In genomic region chr12:39441963-39442894, GRCh38 we compare ENCODE assay signal across 7 cellular contexts. TPM values are rescaled to one million over a fixed set of nuclear protein-coding genes. Genes with fewer than 3 reads are reported as not detected.
DNase-seq lines count a peak whose midpoint lies in the region; ATAC-seq, FAIRE-seq and TF ChIP-seq lines count a peak whose summit lies in the region.

No MANE protein-coding gene starts in this region.

- no peak for TF ChIP-seq POLR2A in endothelial cell of umbilical vein (IDR thresholded peaks at IDR 0.05; ENCODE audit: low read depth, low read length)

- H3K4me3 ChIP-seq in endothelial cell of umbilical vein (replicated peaks in 1 of 3; ENCODE audit: insufficient read depth in 1 of 3, low read depth in 1 of 3, low read length in 3 of 3) = peak overlapping the region; percentile 78 to 87 (median 84)
- H3K4me3 ChIP-seq in mucosa of rectum (ENCODE audit: low read length in 2 of 2) = peak overlapping the region; percentile 68 to 84

- H3K79me2 ChIP-seq in endothelial cell of umbilical vein (ENCODE audit: control insufficient read depth, insufficient read depth, low read length) = peaks cover 9% of the 10 kb centered on the region

- POLR2A ChIA-PET in endothelial cell of umbilical vein (lab: Charles Lee) = no interaction called here

- peak overlapping the region; percentile 98 for H2AFZ ChIP-seq in endothelial cell of umbilical vein (ENCODE audit: low read depth, low read length)

- H3K4me1 ChIP-seq in endothelial cell of umbilical vein (ENCODE audit: control insufficient read depth, extremely low read depth, insufficient read depth, low read length) = peaks cover 12% of the 10 kb centered on the region
- peaks cover 7 to 15% of the 10 kb centered on the region in 2 donors for H3K4me1 ChIP-seq in mucosa of rectum (ENCODE audit: control insufficient read depth in 2 of 2, insufficient read depth in 2 of 2, low read length in 2 of 2)

- ATAC-seq in GM18867 (IDR thresholded peaks at IDR 0.05; ENCODE audit: unreplicated experiment) (peak; percentile 28), HG02943 (IDR thresholded peaks at IDR 0.05; ENCODE audit: low read depth, unreplicated experiment) (peak; percentile 43)

- H3K4me2 ChIP-seq in endothelial cell of umbilical vein (ENCODE audit: insufficient read depth, low read length) = peak overlapping the region; percentile 98

- H3K9ac ChIP-seq in endothelial cell of umbilical vein (replicated peaks; ENCODE audit: extremely low read depth, insufficient read depth, low read length) (peak overlapping the region; percentile 83), mucosa of rectum (ENCODE audit: low read depth in 1 of 2, low read length in 2 of 2) (peak overlapping the region; percentile 68 to 74)

- CTCF ChIA-PET in endothelial cell of umbilical vein (lab: Charles Lee) = interaction anchor here (1.3 to 1.5 kb wide), 3 partner anchors 10 to 50 kb away, joined by 3 to 6 read pairs (median 3); no protein-coding TSS in a partner anchor

- peak; percentile 37 for FAIRE-seq in endothelial cell of umbilical vein (lab: Jason Lieb, UNC)

- H3K9me3 ChIP-seq in endothelial cell of umbilical vein (replicated peaks; ENCODE audit: control insufficient read depth, insufficient read depth, low read length) (no peaks in the 10 kb centered on the region), mucosa of rectum (ENCODE audit: control insufficient read depth in 2 of 2, low read length in 2 of 2) (no peaks in the 10 kb centered on the region)

- BruUV-seq in endothelial cell of umbilical vein (replicated peaks; lab: Mats Ljungman, UMichigan) = TSS peak; percentile 29

- H3K9me1 ChIP-seq in endothelial cell of umbilical vein (replicated peaks; ENCODE audit: control insufficient read depth, extremely low read depth, insufficient read depth, low read length) = no peaks in the 10 kb centered on the region

- peak; percentile 45 for DNase-seq in NCI-H345 treated with DMSO at 0.1 percent for 48 hours (lab: John Stamatoyannopoulos, UW; ENCODE audit: unreplicated experiment)
- DNase-seq in activated CD8-positive, alpha-beta memory T cell treated with anti-CD3 and anti-CD28 coated beads, Interleukin-2, amount 50 U/mL, for 4 hours = peak; percentile 65
- peak; percentile 46 for DNase-seq in endothelial cell of umbilical vein (ENCODE audit: low read depth, low spot score)
- peak; percentile 65 for DNase-seq in stimulated activated CD8-positive, alpha-beta memory T cell treated with anti-CD3 and anti-CD28 coated beads, Interleukin-4, amount 100 ng/mL, for 48 hours

- no peak for TF ChIP-seq CTCF in endothelial cell of umbilical vein (IDR thresholded peaks at IDR 0.05; ENCODE audit: extremely low read depth in 1 of 2, insufficient read depth in 1 of 2, low read depth in 1 of 2, low read length in 2 of 2)

- H3K27ac ChIP-seq in endothelial cell of umbilical vein (ENCODE audit: insufficient read depth, low read depth, low read length) (peak overlapping the region; percentile 71), mucosa of rectum (ENCODE audit: low read depth in 2 of 2, low read length in 2 of 2) (peak overlapping the region; percentile 81 to 93)

- H3K27me3 ChIP-seq in endothelial cell of umbilical vein (ENCODE audit: control insufficient read depth in 2 of 2, insufficient read depth in 2 of 2, low read length in 2 of 2) (no peaks in the 10 kb centered on the region), mucosa of rectum (ENCODE audit: control insufficient read depth in 2 of 2, insufficient read depth in 2 of 2, low read length in 2 of 2) (no peaks in the 10 kb centered on the region)

- H4K20me1 ChIP-seq in endothelial cell of umbilical vein (replicated peaks; ENCODE audit: control insufficient read depth, extremely low read depth, insufficient read depth, low read length) = no peaks in the 10 kb centered on the region

- dilution Hi-C loops in endothelial cell of umbilical vein (cut with MboI; ENCODE audit: extremely low pct_ligation_motif_present, low sequenced_read_pairs) = no loop called here

- no peaks in the 10 kb centered on the region for H3K36me3 ChIP-seq in endothelial cell of umbilical vein (ENCODE audit: control insufficient read depth in 2 of 2, extremely low read depth in 1 of 2, insufficient read depth in 2 of 2, low read length in 2 of 2)
- no peaks in the 10 kb centered on the region for H3K36me3 ChIP-seq in mucosa of rectum (ENCODE audit: control insufficient read depth in 2 of 2, insufficient read depth in 2 of 2, low read length in 2 of 2)

- intact Hi-C loops in endothelial cell of umbilical vein (cut with micrococcal nuclease) = loop anchor here (2.0 to 5.0 kb wide), 4 partner anchors 65 to 535 kb away; partner anchors contain the start of genes ABCD2 and CPNE8

TF ChIP-seq in endothelial cell of umbilical vein, 7 proteins besides CTCF, POLR2A, EP300 and RAD21:
- TF ChIP-seq FOS (IDR thresholded peaks at IDR 0.05; ENCODE audit: borderline replicate concordance, insufficient read depth, low read length) = no peak
- TF ChIP-seq EZH2 (IDR thresholded peaks at IDR 0.05; ENCODE audit: borderline replicate concordance, low read depth, low read length, severe bottlenecking) = no peak
- no peak for TF ChIP-seq GATA2 (IDR thresholded peaks at IDR 0.05; ENCODE audit: insufficient read depth, insufficient read length, low read depth, low read length)
- TF ChIP-seq JUN (IDR thresholded peaks at IDR 0.05; ENCODE audit: borderline replicate concordance, insufficient read depth, insufficient read length, low read depth) = no peak
- TF ChIP-seq POLR2AphosphoS5 (IDR thresholded peaks at IDR 0.05; ENCODE audit: insufficient read depth, low read depth, low read length) = no peak
- TF ChIP-seq, protein P1, sequence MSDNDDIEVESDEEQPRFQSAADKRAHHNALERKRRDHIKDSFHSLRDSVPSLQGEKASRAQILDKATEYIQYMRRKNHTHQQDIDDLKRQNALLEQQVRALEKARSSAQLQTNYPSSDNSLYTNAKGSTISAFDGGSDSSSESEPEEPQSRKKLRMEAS (IDR thresholded peaks at IDR 0.05; ENCODE audit: insufficient read depth, insufficient read length) = no peak
- no peak for TF ChIP-seq MYC (IDR thresholded peaks at IDR 0.05; ENCODE audit: low read depth, low read length)

RNA-seq across cellular contexts. Expression of gene KIF21A, which starts 0.7 kb away (rescaled TPM):
- 9.6 and 10.1 TPM in 2 replicates for total RNA-seq in endothelial cell of umbilical vein
- 1.6 and 1.8 TPM in 2 replicates for polyA plus RNA-seq in endothelial cell of umbilical vein
- polyA plus RNA-seq in endothelial cell of umbilical vein (2011; cell fraction: cytosol; rRNA removed) = 2.7 and 3.1 TPM in 2 replicates
- 11.4 and 14.5 TPM in 2 replicates for polyA plus RNA-seq in endothelial cell of umbilical vein (2011; cell fraction: nucleus; rRNA removed)
- 12.0 and 12.7 TPM in 2 replicates for polyA plus RNA-seq in endothelial cell of umbilical vein (2012)
- polyA minus RNA-seq in endothelial cell of umbilical vein = 7.5 and 8.7 TPM in 2 replicates
- 25.1 TPM for polyA minus RNA-seq in endothelial cell of umbilical vein (2011; cell fraction: cytosol; rRNA and poly(A)+ RNA removed)
- 23.9 and 37.0 TPM in 2 replicates for polyA minus RNA-seq in endothelial cell of umbilical vein (2011; cell fraction: nucleus; rRNA and poly(A)+ RNA removed)

Comparison
In these comparisons a context has a peak if more than half of its experiments do, and no peak if none do; other contexts are left out.
1. Peak in every context shown above with its lines: DNase-seq, ATAC-seq, H3K4me3 ChIP-seq and H3K27ac ChIP-seq.